2 cellular contexts compared by ENCODE assay signal in the genomic region with DNA sequence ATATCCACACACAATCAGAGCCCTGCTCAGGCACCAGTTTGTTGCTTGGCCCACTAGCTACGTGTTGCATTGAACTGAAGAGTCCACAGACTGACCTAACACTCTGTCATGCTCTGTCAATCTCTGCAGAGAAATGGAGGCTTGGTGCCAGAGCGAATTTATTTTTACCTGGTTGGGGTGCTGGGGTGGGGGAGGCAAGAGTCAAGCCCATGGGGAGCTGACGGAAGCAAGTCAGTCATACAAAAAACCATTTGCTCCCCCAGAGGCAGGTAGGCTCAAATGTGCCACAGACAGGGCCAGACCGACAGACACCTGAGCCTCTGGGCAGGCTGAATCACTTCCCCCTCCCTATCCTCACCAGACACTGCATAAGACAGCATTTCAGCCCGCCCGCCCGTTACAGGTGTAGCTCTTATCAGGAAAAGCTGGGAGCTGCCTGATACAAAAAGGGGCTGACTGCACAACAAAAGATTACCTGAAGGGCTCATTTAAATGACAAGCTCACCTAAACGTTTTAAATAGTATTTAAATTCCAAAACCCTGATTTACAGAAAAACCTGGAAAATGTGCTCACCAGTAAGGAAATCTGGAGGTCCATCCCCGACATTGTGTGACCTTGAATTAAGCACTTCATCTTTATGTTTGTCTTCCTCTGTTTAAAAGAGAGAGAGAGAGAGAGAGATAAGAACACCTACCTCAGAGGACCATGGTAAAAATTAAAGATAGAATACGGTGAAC.
TF ChIP-seq lines count a peak whose summit lies in the region.

No MANE protein-coding gene starts in this region.

TF ChIP-seq in SK-N-SH, 30 proteins besides CTCF, POLR2A, EP300 and RAD21 (continued from another document):
- TF ChIP-seq RXRA (IDR thresholded peaks at IDR 0.05; ENCODE audit: borderline replicate concordance, low read depth) (no peak), JUND (IDR thresholded peaks at IDR 0.05) (no peak), FOXM1 (IDR thresholded peaks at IDR 0.05; ENCODE audit: low read depth) (no peak), RCOR1 (IDR thresholded peaks at IDR 0.05; ENCODE audit: low read length) (no peak), POLR2AphosphoS5 (IDR thresholded peaks at IDR 0.05; ENCODE audit: low read depth, low read length) (no peak), NFIC (IDR thresholded peaks at IDR 0.05; ENCODE audit: borderline replicate concordance) (no peak), YY1 (IDR thresholded peaks at IDR 0.05; ENCODE audit: low read depth) (no peak)
- TF ChIP-seq, protein P1, sequence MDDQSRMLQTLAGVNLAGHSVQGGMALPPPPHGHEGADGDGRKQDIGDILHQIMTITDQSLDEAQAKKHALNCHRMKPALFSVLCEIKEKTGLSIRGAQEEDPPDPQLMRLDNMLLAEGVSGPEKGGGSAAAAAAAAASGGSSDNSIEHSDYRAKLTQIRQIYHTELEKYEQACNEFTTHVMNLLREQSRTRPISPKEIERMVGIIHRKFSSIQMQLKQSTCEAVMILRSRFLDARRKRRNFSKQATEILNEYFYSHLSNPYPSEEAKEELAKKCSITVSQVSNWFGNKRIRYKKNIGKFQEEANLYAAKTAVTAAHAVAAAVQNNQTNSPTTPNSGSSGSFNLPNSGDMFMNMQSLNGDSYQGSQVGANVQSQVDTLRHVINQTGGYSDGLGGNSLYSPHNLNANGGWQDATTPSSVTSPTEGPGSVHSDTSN (IDR thresholded peaks at IDR 0.05) = no peak
- TF ChIP-seq, protein P2, sequence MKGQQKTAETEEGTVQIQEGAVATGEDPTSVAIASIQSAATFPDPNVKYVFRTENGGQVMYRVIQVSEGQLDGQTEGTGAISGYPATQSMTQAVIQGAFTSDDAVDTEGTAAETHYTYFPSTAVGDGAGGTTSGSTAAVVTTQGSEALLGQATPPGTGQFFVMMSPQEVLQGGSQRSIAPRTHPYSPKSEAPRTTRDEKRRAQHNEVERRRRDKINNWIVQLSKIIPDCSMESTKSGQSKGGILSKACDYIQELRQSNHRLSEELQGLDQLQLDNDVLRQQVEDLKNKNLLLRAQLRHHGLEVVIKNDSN (IDR thresholded peaks at IDR 0.05; ENCODE audit: borderline replicate concordance, low read depth) = no peak
- TF ChIP-seq, protein P3, sequence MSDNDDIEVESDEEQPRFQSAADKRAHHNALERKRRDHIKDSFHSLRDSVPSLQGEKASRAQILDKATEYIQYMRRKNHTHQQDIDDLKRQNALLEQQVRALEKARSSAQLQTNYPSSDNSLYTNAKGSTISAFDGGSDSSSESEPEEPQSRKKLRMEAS (IDR thresholded peaks at IDR 0.05; ENCODE audit: low read depth) = no peak

TF ChIP-seq in SK-N-SH treated with all-trans-retinoic acid at 6 μM for 48 hours, 23 proteins besides CTCF, POLR2A, EP300 and RAD21 (continued from another document):
- TF ChIP-seq ISL1 (CRISPR knock-in tag; IDR thresholded peaks at IDR 0.05) (no peak), ZC3H10 (CRISPR knock-in tag; IDR thresholded peaks at IDR 0.05) (no peak), PPARA (CRISPR knock-in tag; IDR thresholded peaks at IDR 0.05; ENCODE audit: borderline replicate concordance) (no peak), ARNTL (CRISPR knock-in tag; IDR thresholded peaks at IDR 0.05; ENCODE audit: borderline replicate concordance, low read depth) (no peak), ZFP3 (CRISPR knock-in tag; IDR thresholded peaks at IDR 0.05) (no peak)
- TF ChIP-seq, protein P4, sequence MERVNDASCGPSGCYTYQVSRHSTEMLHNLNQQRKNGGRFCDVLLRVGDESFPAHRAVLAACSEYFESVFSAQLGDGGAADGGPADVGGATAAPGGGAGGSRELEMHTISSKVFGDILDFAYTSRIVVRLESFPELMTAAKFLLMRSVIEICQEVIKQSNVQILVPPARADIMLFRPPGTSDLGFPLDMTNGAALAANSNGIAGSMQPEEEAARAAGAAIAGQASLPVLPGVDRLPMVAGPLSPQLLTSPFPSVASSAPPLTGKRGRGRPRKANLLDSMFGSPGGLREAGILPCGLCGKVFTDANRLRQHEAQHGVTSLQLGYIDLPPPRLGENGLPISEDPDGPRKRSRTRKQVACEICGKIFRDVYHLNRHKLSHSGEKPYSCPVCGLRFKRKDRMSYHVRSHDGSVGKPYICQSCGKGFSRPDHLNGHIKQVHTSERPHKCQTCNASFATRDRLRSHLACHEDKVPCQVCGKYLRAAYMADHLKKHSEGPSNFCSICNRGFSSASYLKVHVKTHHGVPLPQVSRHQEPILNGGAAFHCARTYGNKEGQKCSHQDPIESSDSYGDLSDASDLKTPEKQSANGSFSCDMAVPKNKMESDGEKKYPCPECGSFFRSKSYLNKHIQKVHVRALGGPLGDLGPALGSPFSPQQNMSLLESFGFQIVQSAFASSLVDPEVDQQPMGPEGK (CRISPR knock-in tag; IDR thresholded peaks at IDR 0.05; ENCODE audit: borderline replicate concordance) = no peak
- TF ChIP-seq, protein P5, sequence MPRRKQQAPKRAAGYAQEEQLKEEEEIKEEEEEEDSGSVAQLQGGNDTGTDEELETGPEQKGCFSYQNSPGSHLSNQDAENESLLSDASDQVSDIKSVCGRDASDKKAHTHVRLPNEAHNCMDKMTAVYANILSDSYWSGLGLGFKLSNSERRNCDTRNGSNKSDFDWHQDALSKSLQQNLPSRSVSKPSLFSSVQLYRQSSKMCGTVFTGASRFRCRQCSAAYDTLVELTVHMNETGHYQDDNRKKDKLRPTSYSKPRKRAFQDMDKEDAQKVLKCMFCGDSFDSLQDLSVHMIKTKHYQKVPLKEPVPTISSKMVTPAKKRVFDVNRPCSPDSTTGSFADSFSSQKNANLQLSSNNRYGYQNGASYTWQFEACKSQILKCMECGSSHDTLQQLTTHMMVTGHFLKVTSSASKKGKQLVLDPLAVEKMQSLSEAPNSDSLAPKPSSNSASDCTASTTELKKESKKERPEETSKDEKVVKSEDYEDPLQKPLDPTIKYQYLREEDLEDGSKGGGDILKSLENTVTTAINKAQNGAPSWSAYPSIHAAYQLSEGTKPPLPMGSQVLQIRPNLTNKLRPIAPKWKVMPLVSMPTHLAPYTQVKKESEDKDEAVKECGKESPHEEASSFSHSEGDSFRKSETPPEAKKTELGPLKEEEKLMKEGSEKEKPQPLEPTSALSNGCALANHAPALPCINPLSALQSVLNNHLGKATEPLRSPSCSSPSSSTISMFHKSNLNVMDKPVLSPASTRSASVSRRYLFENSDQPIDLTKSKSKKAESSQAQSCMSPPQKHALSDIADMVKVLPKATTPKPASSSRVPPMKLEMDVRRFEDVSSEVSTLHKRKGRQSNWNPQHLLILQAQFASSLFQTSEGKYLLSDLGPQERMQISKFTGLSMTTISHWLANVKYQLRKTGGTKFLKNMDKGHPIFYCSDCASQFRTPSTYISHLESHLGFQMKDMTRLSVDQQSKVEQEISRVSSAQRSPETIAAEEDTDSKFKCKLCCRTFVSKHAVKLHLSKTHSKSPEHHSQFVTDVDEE (CRISPR knock-in tag; IDR thresholded peaks at IDR 0.05) = no peak
